ENCODE assay signal across 1 cellular context in the genomic region with DNA sequence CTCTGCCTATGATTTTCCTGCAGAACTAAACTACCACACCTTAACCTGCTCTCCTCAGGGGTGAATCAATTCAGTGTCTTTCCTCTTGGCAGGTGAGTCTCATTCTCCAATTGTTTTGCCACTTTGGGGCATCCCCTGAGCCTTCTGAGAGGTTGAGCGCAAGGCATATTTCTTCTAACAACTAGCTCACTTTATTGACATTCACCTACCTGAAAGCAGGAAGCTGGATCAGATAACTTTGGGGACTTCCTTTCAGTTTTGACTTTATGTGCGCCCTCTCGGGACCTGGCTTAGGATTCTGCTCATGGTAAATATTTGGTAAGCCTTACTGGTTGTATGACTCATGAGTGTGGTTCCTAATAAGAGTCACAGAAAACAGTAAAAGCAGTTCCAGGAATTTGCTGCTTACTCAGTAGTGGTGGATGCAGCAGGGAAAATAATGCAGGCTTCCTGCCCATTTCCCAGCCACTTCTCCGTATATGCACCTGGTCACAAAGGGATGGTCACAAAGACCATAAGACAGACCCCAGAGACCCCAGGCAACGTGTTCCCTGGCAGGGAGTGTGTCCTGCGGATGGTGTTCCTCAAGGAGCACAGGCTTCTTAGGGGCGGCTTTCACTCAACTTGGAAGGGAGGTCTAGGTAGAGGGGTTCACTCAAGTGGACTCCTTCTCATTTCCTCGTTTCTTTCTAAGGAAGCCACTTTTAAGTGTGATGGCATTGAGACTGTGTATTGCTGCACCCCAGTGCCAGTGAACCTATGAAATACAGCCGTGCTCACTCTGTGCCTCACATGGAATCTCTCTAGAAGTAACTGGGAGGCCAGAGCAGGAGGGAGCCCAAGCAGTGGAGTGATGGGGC.
TF ChIP-seq lines count a peak whose summit lies in the region.

No MANE protein-coding gene starts in this region.

TF ChIP-seq in GM12878, 131 proteins besides CTCF, POLR2A, EP300 and RAD21 (continued from another document):
- TF ChIP-seq, protein P1, sequence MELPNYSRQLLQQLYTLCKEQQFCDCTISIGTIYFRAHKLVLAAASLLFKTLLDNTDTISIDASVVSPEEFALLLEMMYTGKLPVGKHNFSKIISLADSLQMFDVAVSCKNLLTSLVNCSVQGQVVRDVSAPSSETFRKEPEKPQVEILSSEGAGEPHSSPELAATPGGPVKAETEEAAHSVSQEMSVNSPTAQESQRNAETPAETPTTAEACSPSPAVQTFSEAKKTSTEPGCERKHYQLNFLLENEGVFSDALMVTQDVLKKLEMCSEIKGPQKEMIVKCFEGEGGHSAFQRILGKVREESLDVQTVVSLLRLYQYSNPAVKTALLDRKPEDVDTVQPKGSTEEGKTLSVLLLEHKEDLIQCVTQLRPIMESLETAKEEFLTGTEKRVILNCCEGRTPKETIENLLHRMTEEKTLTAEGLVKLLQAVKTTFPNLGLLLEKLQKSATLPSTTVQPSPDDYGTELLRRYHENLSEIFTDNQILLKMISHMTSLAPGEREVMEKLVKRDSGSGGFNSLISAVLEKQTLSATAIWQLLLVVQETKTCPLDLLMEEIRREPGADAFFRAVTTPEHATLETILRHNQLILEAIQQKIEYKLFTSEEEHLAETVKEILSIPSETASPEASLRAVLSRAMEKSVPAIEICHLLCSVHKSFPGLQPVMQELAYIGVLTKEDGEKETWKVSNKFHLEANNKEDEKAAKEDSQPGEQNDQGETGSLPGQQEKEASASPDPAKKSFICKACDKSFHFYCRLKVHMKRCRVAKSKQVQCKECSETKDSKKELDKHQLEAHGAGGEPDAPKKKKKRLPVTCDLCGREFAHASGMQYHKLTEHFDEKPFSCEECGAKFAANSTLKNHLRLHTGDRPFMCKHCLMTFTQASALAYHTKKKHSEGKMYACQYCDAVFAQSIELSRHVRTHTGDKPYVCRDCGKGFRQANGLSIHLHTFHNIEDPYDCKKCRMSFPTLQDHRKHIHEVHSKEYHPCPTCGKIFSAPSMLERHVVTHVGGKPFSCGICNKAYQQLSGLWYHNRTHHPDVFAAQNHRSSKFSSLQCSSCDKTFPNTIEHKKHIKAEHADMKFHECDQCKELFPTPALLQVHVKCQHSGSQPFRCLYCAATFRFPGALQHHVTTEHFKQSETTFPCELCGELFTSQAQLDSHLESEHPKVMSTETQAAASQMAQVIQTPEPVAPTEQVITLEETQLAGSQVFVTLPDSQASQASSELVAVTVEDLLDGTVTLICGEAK (IDR thresholded peaks at IDR 0.05; ENCODE audit: borderline replicate concordance), result no peak
- TF ChIP-seq CBX5 (IDR thresholded peaks at IDR 0.05; ENCODE audit: low read depth), result no peak
- TF ChIP-seq SMAD1 (IDR thresholded peaks at IDR 0.05; ENCODE audit: low read depth, partially characterized antibody), result no peak
- no peak for TF ChIP-seq SREBF2 (IDR thresholded peaks at IDR 0.05; ENCODE audit: low read length)
- peak; percentile 31; the same call in 1 of the 2 replicates for TF ChIP-seq RUNX3 (IDR thresholded peaks at IDR 0.05; ENCODE audit: low read length)
- TF ChIP-seq TAF1 (IDR thresholded peaks at IDR 0.05; ENCODE audit: borderline replicate concordance, low read depth, low read length), result no peak
- no peak for TF ChIP-seq ZBTB33 (IDR thresholded peaks at IDR 0.05)
- no peak for TF ChIP-seq NKRF (conservative IDR thresholded peaks at IDR 0.05)
